In genomic region chr1:108646265-108646660, GRCh38 we compare ENCODE assay signal across 10 cellular contexts. TPM values are rescaled to one million over a fixed set of nuclear protein-coding genes. Genes with fewer than 3 reads are reported as not detected.
DNase-seq lines count a peak whose midpoint lies in the region; ATAC-seq and FAIRE-seq lines count a peak whose summit lies in the region.
"Had no signal": no experiment of that assay in that cellular context is flagged by ENCODE, and none has a peak within 500 bp of the region (broad histone marks: within the 10 kb centered on the region; RNA-seq: fewer than 3 reads in every experiment).

No MANE protein-coding gene starts in this region.

- no peaks in the 10 kb centered on the region for H3K27me3 Mint-ChIP-seq in stimulated activated naive CD8-positive, alpha-beta T cell treated with anti-CD3 and anti-CD28 coated beads, Interleukin-15, Interleukin-2, amounts not matched to agents 100 ng/mL and 50 ng/mL, for 24 hours
- peaks cover 3% of the 10 kb centered on the region for H3K27me3 Mint-ChIP-seq in dendritic cell treated with granulocyte-macrophage colony-stimulating factor and Interleukin-4, amounts not matched to agents 40 ng/mL and 50 ng/mL, for 4 days
- no peaks in the 10 kb centered on the region for H3K27me3 Mint-ChIP-seq in naive B cell

- peaks cover 47% of the 10 kb centered on the region for H3K36me3 Mint-ChIP-seq in stimulated activated naive CD8-positive, alpha-beta T cell treated with anti-CD3 and anti-CD28 coated beads, Interleukin-15, Interleukin-2, amounts not matched to agents 100 ng/mL and 50 ng/mL, for 24 hours (ENCODE audit: low read depth)
- H3K36me3 Mint-ChIP-seq in dendritic cell treated with granulocyte-macrophage colony-stimulating factor and Interleukin-4, amounts not matched to agents 40 ng/mL and 50 ng/mL, for 4 days (ENCODE audit: low read depth), result peaks cover 25% of the 10 kb centered on the region
- peaks cover 11 to 19% of the 10 kb centered on the region in 2 donors for H3K36me3 Mint-ChIP-seq in naive B cell

- intact Hi-C loops in dendritic cell treated with granulocyte-macrophage colony-stimulating factor and Interleukin-4, amounts not matched to agents 40 ng/mL and 50 ng/mL, for 4 days (cut with micrococcal nuclease), result loop anchor here (2.0 to 5.0 kb wide), 2 partner anchors 15 to 46 kb away; partner anchors contain the start of genes HENMT1 and PRPF38B

- peaks cover 67% of the 10 kb centered on the region for H3K4me1 Mint-ChIP-seq in stimulated activated naive CD8-positive, alpha-beta T cell treated with anti-CD3 and anti-CD28 coated beads, Interleukin-15, Interleukin-2, amounts not matched to agents 100 ng/mL and 50 ng/mL, for 24 hours (ENCODE audit: low read depth)
- peaks cover 55% of the 10 kb centered on the region for H3K4me1 Mint-ChIP-seq in dendritic cell treated with granulocyte-macrophage colony-stimulating factor and Interleukin-4, amounts not matched to agents 40 ng/mL and 50 ng/mL, for 4 days (ENCODE audit: low read depth)
- peaks cover 14 to 35% (median 28%) of the 10 kb centered on the region in 3 donors for H3K4me1 Mint-ChIP-seq in naive B cell

- H3K9me3 Mint-ChIP-seq in stimulated activated naive CD8-positive, alpha-beta T cell treated with anti-CD3 and anti-CD28 coated beads, Interleukin-15, Interleukin-2, amounts not matched to agents 100 ng/mL and 50 ng/mL, for 24 hours, result no peaks in the 10 kb centered on the region
- H3K9me3 Mint-ChIP-seq in dendritic cell treated with granulocyte-macrophage colony-stimulating factor and Interleukin-4, amounts not matched to agents 40 ng/mL and 50 ng/mL, for 4 days, result peaks cover 8% of the 10 kb centered on the region
- no peaks in the 10 kb centered on the region for H3K9me3 Mint-ChIP-seq in naive B cell

- H3K4me3 Mint-ChIP-seq in stimulated activated naive CD8-positive, alpha-beta T cell treated with anti-CD3 and anti-CD28 coated beads, Interleukin-15, Interleukin-2, amounts not matched to agents 100 ng/mL and 50 ng/mL, for 24 hours, result peak overlapping the region; percentile 59
- peak overlapping the region; percentile 63 for H3K4me3 Mint-ChIP-seq in dendritic cell treated with granulocyte-macrophage colony-stimulating factor and Interleukin-4, amounts not matched to agents 40 ng/mL and 50 ng/mL, for 4 days
- H3K4me3 Mint-ChIP-seq in naive B cell, result peak overlapping the region in 5 of 8 donors; percentile 1 to 45 (median 2)

- FAIRE-seq in frontal cortex (lab: Jason Lieb, UNC), result no peak

- no peak for ATAC-seq in stimulated activated naive CD8-positive, alpha-beta T cell treated with anti-CD3 and anti-CD28 coated beads, Interleukin-15, Interleukin-2, amounts not matched to agents 100 U/mL and 50 U/mL, for 24 hours
- ATAC-seq in naive B cell (ENCODE audit: low read depth in 2 of 2) (no peak), GM18909 (IDR thresholded peaks at IDR 0.05; ENCODE audit: poor library complexity, unreplicated experiment) (no peak)

- H3K27ac Mint-ChIP-seq in stimulated activated naive CD8-positive, alpha-beta T cell treated with anti-CD3 and anti-CD28 coated beads, Interleukin-15, Interleukin-2, amounts not matched to agents 100 ng/mL and 50 ng/mL, for 24 hours, result peak overlapping the region; percentile 88
- peak overlapping the region; percentile 95 for H3K27ac Mint-ChIP-seq in dendritic cell treated with granulocyte-macrophage colony-stimulating factor and Interleukin-4, amounts not matched to agents 40 ng/mL and 50 ng/mL, for 4 days
- peak overlapping the region; percentile 90 to 97 (median 92) for H3K27ac Mint-ChIP-seq in naive B cell

- no peak for DNase-seq in stimulated activated naive CD8-positive, alpha-beta T cell treated with anti-CD3 and anti-CD28 coated beads, Interleukin-15, Interleukin-2, amounts not matched to agents 100 U/mL and 50 U/mL, for 24 hours
- DNase-seq in naive B cell (no peak), frontal cortex (ENCODE audit: low spot score in 2 of 2) (no peak), NCI-H2029 (lab: John Stamatoyannopoulos, UW) (no peak), NCI-H748 treated with DMSO at 0.1 percent for 48 hours (lab: John Stamatoyannopoulos, UW) (no peak)
- DNase-seq: kidney glomerular epithelial cell, NCI-H2227 treated with DMSO at 0.1 percent for 48 hours had no signal

RNA-seq across cellular contexts. Expression of gene HENMT1, which starts 14.6 kb away (rescaled TPM):
- polyA plus RNA-seq in naive B cell (ENCODE audit: low read depth in 6 of 6), result 10 to 100 TPM in 3 of 6 donors, 1 to 10 TPM in 3; 3.2 to 14.6 (median 9.1) TPM
- 35.5 TPM for total RNA-seq in frontal cortex

RNA-seq across cellular contexts. Expression of gene PRPF38B, which starts 45.8 kb away (rescaled TPM):
- polyA plus RNA-seq in naive B cell (ENCODE audit: low read depth in 6 of 6), result 10 to 100 TPM; 19.7 to 38.7 (median 21.1) TPM
- total RNA-seq in frontal cortex, result 20.8 TPM

Comparison
In these comparisons a context has a peak if more than half of its experiments do, and no peak if none do; other contexts are left out.
1. H3K4me3 Mint-ChIP-seq: peak in every context shown above with its lines; median percentile 63 in dendritic cell treated with granulocyte-macrophage colony-stimulating factor and Interleukin-4, amounts not matched to agents 40 ng/mL and 50 ng/mL, for 4 days; 59 in stimulated activated naive CD8-positive, alpha-beta T cell treated with anti-CD3 and anti-CD28 coated beads, Interleukin-15, Interleukin-2, amounts not matched to agents 100 ng/mL and 50 ng/mL, for 24 hours; 2 in naive B cell.